Comparison of ENCODE assay signal across 9 cellular contexts in the genomic region with DNA sequence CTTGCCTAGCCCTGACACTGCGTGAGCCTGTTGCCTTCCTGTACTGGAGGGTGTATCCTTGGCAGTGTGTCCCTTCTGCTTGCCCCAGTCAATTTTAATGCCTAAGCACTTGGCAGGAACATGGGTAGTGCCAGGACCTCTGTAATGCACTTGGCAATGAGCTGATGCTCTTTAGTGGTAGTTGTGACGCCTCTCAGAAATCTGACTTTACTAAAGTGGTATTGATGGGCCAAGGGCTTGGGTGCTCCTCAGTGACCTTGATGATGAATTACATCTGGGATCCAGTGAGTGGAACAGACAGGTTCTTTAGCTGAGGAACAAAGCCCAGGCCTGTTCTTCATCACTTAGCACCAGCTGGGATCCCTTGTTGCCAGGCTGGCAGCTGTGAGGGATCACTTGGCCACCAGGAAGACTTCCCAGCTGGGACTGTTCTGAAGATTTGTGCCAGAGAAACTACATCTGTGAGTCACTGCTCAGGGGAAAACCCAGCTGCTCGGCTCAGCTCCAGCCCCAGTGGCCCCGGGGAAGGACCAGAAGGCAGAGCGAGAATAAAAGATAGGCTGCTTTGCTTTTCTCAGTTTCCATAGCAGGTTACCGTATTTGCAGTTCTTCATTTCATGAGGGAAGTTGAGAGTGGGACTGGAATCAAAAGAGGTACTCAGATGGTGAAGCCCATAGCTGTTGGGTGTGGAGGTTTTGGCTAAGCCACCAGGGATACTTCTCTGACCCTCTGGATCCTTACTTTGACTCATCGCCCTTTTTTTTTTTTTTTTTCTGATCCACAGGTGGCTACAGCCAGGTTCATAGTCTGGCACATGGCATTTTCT. TPM values are rescaled to one million over a fixed set of nuclear protein-coding genes. Genes with fewer than 3 reads are reported as not detected.
A peak's percentile ranks its signal among the peaks of the same experiment; 100 is the strongest.
DNase-seq lines count a peak whose midpoint lies in the region; ATAC-seq and TF ChIP-seq lines count a peak whose summit lies in the region.
"Had no signal": no experiment of that assay in that cellular context is flagged by ENCODE, and none has a peak within 500 bp of the region (broad histone marks: within the 10 kb centered on the region; RNA-seq: fewer than 3 reads in every experiment).

No MANE protein-coding gene starts in this region.

- H3K27ac Mint-ChIP-seq in immature natural killer cell: peak overlapping the region in 4 of 6 donors; percentile 18 to 65 (median 28)

- CTCF ChIA-PET in Panc1 (lab: Charles Lee): no interaction called here

- peaks cover 0 to 2% (median 0%) of the 10 kb centered on the region in 3 donors for H3K27me3 Mint-ChIP-seq in immature natural killer cell (ENCODE audit: low read depth in 3 of 3)

- ATAC-seq in GM18520 (IDR thresholded peaks at IDR 0.05; ENCODE audit: unreplicated experiment) (peak; percentile 53), HG02840 (IDR thresholded peaks at IDR 0.05; ENCODE audit: low FRiP score, unreplicated experiment) (peak; percentile 58), Panc1 (peak; percentile 72; the same call in 1 of the 2 replicates)

- no peaks in the 10 kb centered on the region for H3K9me3 Mint-ChIP-seq in immature natural killer cell

- H3K27ac ChIP-seq in Panc1 (ENCODE audit: low read length): no peak overlapping the region

- no peak overlapping the region for H3K4me3 ChIP-seq in Panc1 (ENCODE audit: low read depth in 2 of 2, low read length in 2 of 2)

- intact Hi-C loops in Panc1 (cut with micrococcal nuclease; ENCODE audit: unreplicated experiment): loop anchor here (5.0 kb wide), 2 partner anchors 133 to 148 kb away; no protein-coding TSS in a partner anchor

- no peak for TF ChIP-seq CTCF in Panc1 (IDR thresholded peaks at IDR 0.05)

- peaks cover 44 to 59% of the 10 kb centered on the region in 2 donors for H3K4me1 Mint-ChIP-seq in immature natural killer cell

- H3K36me3 Mint-ChIP-seq in immature natural killer cell: peaks cover 0 to 8% (median 0%) of the 10 kb centered on the region in 3 donors

- no peaks in the 10 kb centered on the region for H3K9me3 ChIP-seq in Panc1 (ENCODE audit: control insufficient read depth, insufficient read depth, low read depth, low read length)

- H3K4me1 ChIP-seq in Panc1 (ENCODE audit: control insufficient read depth, insufficient read depth, low read length): no peaks in the 10 kb centered on the region

- POLR2A ChIA-PET in Panc1 (lab: Charles Lee): no interaction called here

- H3K27me3 ChIP-seq in Panc1 (ENCODE audit: control insufficient read depth, insufficient read depth, low read length): no peaks in the 10 kb centered on the region; the same call in 1 of the 2 replicates

- no peak for DNase-seq in Panc1 (ENCODE audit: low read depth, low spot score)
- peak; percentile 70 for DNase-seq in activated naive CD4-positive, alpha-beta T cell treated with anti-CD3 and anti-CD28 coated beads, Interleukin-2, amount 50 U/mL, for 16 hours
- no peak for DNase-seq in immature natural killer cell
- DNase-seq in stimulated activated CD4-positive, alpha-beta T cell treated with anti-CD3 and anti-CD28 coated beads, TNF-alpha, amount 100 ng/mL, for 48 hours (ENCODE audit: low read depth in 3 of 3): peak; percentile 55 to 67 (median 62)
- DNase-seq in DMS153 treated with DMSO at 0.1 percent for 48 hours (lab: John Stamatoyannopoulos, UW; ENCODE audit: unreplicated experiment): no peak
- DNase-seq in amniotic stem cell (lab: John Stamatoyannopoulos, UW): no peak

- BruUV-seq in Panc1 (replicated peaks; lab: Mats Ljungman, UMichigan): no TSS peak

- in situ Hi-C loops in Panc1 (cut with HindIII; ENCODE audit: low pct_unique_long_range_greater_than_20kb, low sequenced_read_pairs): no loop called here

- peak overlapping the region in 3 of 5 donors; percentile 43 to 69 (median 57) for H3K4me3 Mint-ChIP-seq in immature natural killer cell

- no peaks in the 10 kb centered on the region for H3K36me3 ChIP-seq in Panc1 (ENCODE audit: control insufficient read depth, insufficient read depth, low read length)

RNA-seq across cellular contexts. Expression of a gene that starts 28.5 kb away (rescaled TPM):
- 1.1 TPM for total RNA-seq in Panc1 (2021; ENCODE audit: unreplicated experiment)
- polyA plus RNA-seq in Panc1 (2012; ENCODE audit: insufficient read length): 0.47 TPM
- not detected for polyA plus RNA-seq in immature natural killer cell

RNA-seq across cellular contexts. Expression of a gene that starts 40.1 kb away (rescaled TPM):
- total RNA-seq in Panc1 (2021; ENCODE audit: unreplicated experiment): not detected
- not detected for polyA plus RNA-seq in Panc1 (2012; ENCODE audit: insufficient read length)
- 10 to 100 TPM; 11.7 to 15.3 (median 12.4) TPM for polyA plus RNA-seq in immature natural killer cell
- total RNA-seq: SK-MEL-5 had no signal

Comparison
In these comparisons a context has a peak if more than half of its experiments do, and no peak if none do; other contexts are left out.
1. DNase-seq: peak in activated naive CD4-positive, alpha-beta T cell treated with anti-CD3 and anti-CD28 coated beads, Interleukin-2, amount 50 U/mL, for 16 hours (single experiment) and stimulated activated CD4-positive, alpha-beta T cell treated with anti-CD3 and anti-CD28 coated beads, TNF-alpha, amount 100 ng/mL, for 48 hours (3 of 3); none in Panc1 (single experiment), immature natural killer cell (0 of 3), DMS153 treated with DMSO at 0.1 percent for 48 hours (single experiment) and amniotic stem cell (single experiment).
2. Peak in every context shown above with its lines, with median percentiles within 50 percentile points of each other: ATAC-seq.